18 cellular contexts compared by ENCODE assay signal in genomic region chr13:42485272-42485671, GRCh38.
DNase-seq lines count a peak whose midpoint lies in the region; ATAC-seq, FAIRE-seq and TF ChIP-seq lines count a peak whose summit lies in the region.
"Had no signal": no experiment of that assay in that cellular context is flagged by ENCODE, and none has a peak within 500 bp of the region (broad histone marks: within the 10 kb centered on the region; RNA-seq: fewer than 3 reads in every experiment).

No MANE protein-coding gene starts in this region.

- H3K27ac ChIP-seq in substantia nigra (ENCODE audit: low read depth, low read length, poor library complexity, severe bottlenecking): no peak overlapping the region

- no peaks in the 10 kb centered on the region for H3K9me3 Mint-ChIP-seq in stimulated activated naive CD8-positive, alpha-beta T cell treated with anti-CD3 and anti-CD28 coated beads, Interleukin-15, amount 100 ng/mL, for 72 hours
- H3K9me3 Mint-ChIP-seq: CD4-positive, alpha-beta T cell; GM23338 had no signal

- no peak overlapping the region for H3K4me3 ChIP-seq in bronchial epithelial cell (ENCODE audit: low read depth, low read length)
- no peak overlapping the region for H3K4me3 ChIP-seq in fibroblast of mammary gland (ENCODE audit: control insufficient read depth, low read depth, low read length)
- H3K4me3 ChIP-seq: GM12878, GM23338 had no signal

- H3K27me3 ChIP-seq in bronchial epithelial cell (ENCODE audit: control insufficient read depth, insufficient read depth, low read length): no peaks in the 10 kb centered on the region

- FAIRE-seq in bronchial epithelial cell (lab: Jason Lieb, UNC): no peak
- FAIRE-seq: GM12878, GM18507 had no signal

- H3K36me3 ChIP-seq in bronchial epithelial cell (ENCODE audit: control insufficient read depth, insufficient read depth, low read length): no peaks in the 10 kb centered on the region

- TF ChIP-seq CTCF in bronchial epithelial cell (IDR thresholded peaks at IDR 0.05; ENCODE audit: insufficient read depth, low read length, severe bottlenecking) (no peak), fibroblast of mammary gland (conservative IDR thresholded peaks at IDR 0.05; ENCODE audit: control insufficient read depth, insufficient read depth, low read depth, low read length) (no peak)

- H3K27me3 Mint-ChIP-seq in stimulated activated naive CD8-positive, alpha-beta T cell treated with anti-CD3 and anti-CD28 coated beads, Interleukin-15, amount 100 ng/mL, for 72 hours: no peaks in the 10 kb centered on the region
- H3K27me3 Mint-ChIP-seq: CD4-positive, alpha-beta T cell had no signal

- no peaks in the 10 kb centered on the region for H3K4me1 Mint-ChIP-seq in stimulated activated naive CD8-positive, alpha-beta T cell treated with anti-CD3 and anti-CD28 coated beads, Interleukin-15, amount 100 ng/mL, for 72 hours

- no peak for ATAC-seq in left colon
- ATAC-seq in stimulated activated naive CD8-positive, alpha-beta T cell treated with anti-CD3 and anti-CD28 coated beads, Interleukin-15, amount 100 ng/mL, for 72 hours: no peak
- ATAC-seq: GM12878, GM23338 had no signal

- intact Hi-C loops in left colon (cut with DNase I, micrococcal nuclease): no loop called here

- H3K27ac Mint-ChIP-seq in stimulated activated naive CD8-positive, alpha-beta T cell treated with anti-CD3 and anti-CD28 coated beads, Interleukin-15, amount 100 ng/mL, for 72 hours: no peak overlapping the region
- H3K27ac Mint-ChIP-seq: CD4-positive, alpha-beta T cell; GM23338 had no signal

- DNase-seq in NCI-H2171 treated with DMSO at 0.1 percent for 48 hours (lab: John Stamatoyannopoulos, UW) (peak; percentile 11), NCI-H2171 (lab: John Stamatoyannopoulos, UW) (no peak), bronchial epithelial cell (ENCODE audit: low read depth) (peak; percentile 82), fibroblast of mammary gland (ENCODE audit: low read depth) (peak; percentile 48), mucosa of gallbladder (ENCODE audit: low spot score) (peak; percentile 36), left colon (no peak), substantia nigra (lab: John Stamatoyannopoulos, UW) (no peak)
- DNase-seq in stimulated activated naive CD8-positive, alpha-beta T cell treated with anti-CD3 and anti-CD28 coated beads, Interleukin-15, amount 100 ng/mL, for 72 hours: no peak
- DNase-seq: 8988T; C1 segment of cervical spinal cord; Calu3; CD4-positive, alpha-beta T cell; DMS 273 treated with DMSO at 0.1 percent for 48 hours; DMS79; H7 had no signal

- no peak overlapping the region for H3K4me3 Mint-ChIP-seq in stimulated activated naive CD8-positive, alpha-beta T cell treated with anti-CD3 and anti-CD28 coated beads, Interleukin-15, amount 100 ng/mL, for 72 hours
- H3K4me3 Mint-ChIP-seq: CD4-positive, alpha-beta T cell; GM23338 had no signal

Comparison
In these comparisons a context has a peak if more than half of its experiments do, and no peak if none do; other contexts are left out.
1. DNase-seq: peak in NCI-H2171 treated with DMSO at 0.1 percent for 48 hours (single experiment), bronchial epithelial cell (single experiment), fibroblast of mammary gland (single experiment) and mucosa of gallbladder (single experiment); none in NCI-H2171 (single experiment), left colon (0 of 2), stimulated activated naive CD8-positive, alpha-beta T cell treated with anti-CD3 and anti-CD28 coated beads, Interleukin-15, amount 100 ng/mL, for 72 hours (0 of 2) and substantia nigra (0 of 49).